ENCODE assay signal across 9 cellular contexts in genomic region chr9:105341784-105342183, GRCh38.
DNase-seq lines count a peak whose midpoint lies in the region; ATAC-seq lines count a peak whose summit lies in the region.
"Had no signal": no experiment of that assay in that cellular context is flagged by ENCODE, and none has a peak within 500 bp of the region (broad histone marks: within the 10 kb centered on the region; RNA-seq: fewer than 3 reads in every experiment).

No MANE protein-coding gene starts in this region.

- peaks cover 20% of the 10 kb centered on the region for H3K4me1 Mint-ChIP-seq in activated CD4-positive, alpha-beta T cell treated with anti-CD3 and anti-CD28 coated beads, Interleukin-2, amount 10 ng/mL, durations not matched to agents 24 days and 14 days

- intact Hi-C loops in activated CD4-positive, alpha-beta T cell treated with anti-CD3 and anti-CD28 coated beads, Interleukin-2, amount 10 ng/mL, durations not matched to agents 24 days and 14 days (cut with micrococcal nuclease), result loop anchor here (2.0 kb wide), 2 partner anchors 19 to 43 kb away; no protein-coding TSS in a partner anchor

- peak overlapping the region; percentile 5 for H3K4me3 Mint-ChIP-seq in activated CD4-positive, alpha-beta T cell treated with anti-CD3 and anti-CD28 coated beads, Interleukin-2, amount 10 ng/mL, durations not matched to agents 24 days and 14 days
- H3K4me3 Mint-ChIP-seq: central memory CD8-positive, alpha-beta T cell had no signal

- no peak for DNase-seq in activated CD4-positive, alpha-beta T cell treated with anti-CD3 and anti-CD28 coated beads, Interleukin-2, amount 10 ng/mL, durations not matched to agents 24 days and 14 days
- no peak for DNase-seq in activated CD4-positive, alpha-beta T cell treated with anti-CD3 and anti-CD28 coated beads, Interleukin-2, amount 50 U/mL, for 48 hours
- DNase-seq in cerebellum (ENCODE audit: low spot score), result peak; percentile 13
- DNase-seq in stimulated activated naive CD8-positive, alpha-beta T cell treated with anti-CD3 and anti-CD28 coated beads, Interleukin-15, Interleukin-2, amounts not matched to agents 100 U/mL and 50 U/mL, for 24 hours, result no peak
- DNase-seq in NCI-H187 (lab: John Stamatoyannopoulos, UW), result no peak
- no peak for DNase-seq in 8988T
- no peak for DNase-seq in foreskin melanocyte

- no peak overlapping the region for H3K27ac Mint-ChIP-seq in activated CD4-positive, alpha-beta T cell treated with anti-CD3 and anti-CD28 coated beads, Interleukin-2, amount 10 ng/mL, durations not matched to agents 24 days and 14 days

- no peaks in the 10 kb centered on the region for H3K9me3 Mint-ChIP-seq in activated CD4-positive, alpha-beta T cell treated with anti-CD3 and anti-CD28 coated beads, Interleukin-2, amount 10 ng/mL, durations not matched to agents 24 days and 14 days
- H3K9me3 Mint-ChIP-seq: central memory CD8-positive, alpha-beta T cell had no signal

- peaks cover 3% of the 10 kb centered on the region for H3K27me3 Mint-ChIP-seq in activated CD4-positive, alpha-beta T cell treated with anti-CD3 and anti-CD28 coated beads, Interleukin-2, amount 10 ng/mL, durations not matched to agents 24 days and 14 days
- H3K27me3 Mint-ChIP-seq: central memory CD8-positive, alpha-beta T cell had no signal

- peak; percentile 79 for ATAC-seq in HG03135 (IDR thresholded peaks at IDR 0.05; ENCODE audit: unreplicated experiment)
- ATAC-seq in stimulated activated naive CD8-positive, alpha-beta T cell treated with anti-CD3 and anti-CD28 coated beads, Interleukin-15, Interleukin-2, amounts not matched to agents 100 U/mL and 50 U/mL, for 24 hours, result peak; percentile 69

- H3K36me3 Mint-ChIP-seq in activated CD4-positive, alpha-beta T cell treated with anti-CD3 and anti-CD28 coated beads, Interleukin-2, amount 10 ng/mL, durations not matched to agents 24 days and 14 days (ENCODE audit: low read depth), result no peaks in the 10 kb centered on the region
